8 cellular contexts compared by ENCODE assay signal in the genomic region with DNA sequence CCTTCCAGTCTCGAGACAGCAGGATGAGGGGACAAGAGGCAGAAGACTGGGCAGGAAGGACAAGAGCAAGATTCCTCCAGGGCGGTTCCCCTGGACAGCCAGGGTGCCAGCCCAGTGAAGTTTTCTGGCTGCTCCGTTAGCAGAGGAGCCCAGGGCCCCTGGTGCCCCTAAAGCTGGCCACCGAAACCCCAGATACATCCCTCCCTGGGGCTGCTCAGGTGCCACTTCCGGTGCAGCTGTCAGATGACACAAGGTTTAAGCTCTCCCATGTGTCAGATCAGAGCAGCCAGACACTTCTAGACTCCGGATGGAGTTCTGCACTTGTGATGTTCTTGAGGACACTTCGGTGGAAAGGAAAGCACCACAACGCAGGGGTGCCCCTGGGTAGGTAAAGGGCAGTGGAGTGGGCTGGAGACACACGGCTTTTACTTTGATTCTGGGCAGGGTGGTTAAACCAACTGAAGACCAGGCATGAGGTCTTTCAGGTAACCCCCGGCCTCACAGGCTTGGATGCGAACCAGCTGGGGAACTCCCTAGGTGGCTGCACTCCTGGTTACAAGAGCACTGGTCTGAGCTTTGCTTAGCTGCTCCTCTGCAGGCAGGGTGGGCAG.
DNase-seq lines count a peak whose midpoint lies in the region; ATAC-seq and TF ChIP-seq lines count a peak whose summit lies in the region.

No MANE protein-coding gene starts in this region.

- H3K36me3 Mint-ChIP-seq in type B pancreatic cell (peaks cover 3% of the 10 kb centered on the region), progenitor cell of endocrine pancreas (ENCODE audit: insufficient read depth) (no peaks in the 10 kb centered on the region)

- peaks cover 48% of the 10 kb centered on the region for H3K4me1 Mint-ChIP-seq in type B pancreatic cell (ENCODE audit: unreplicated experiment)
- peaks cover 17% of the 10 kb centered on the region for H3K4me1 Mint-ChIP-seq in progenitor cell of endocrine pancreas (ENCODE audit: low read depth)

- 77 to 80% methylated on average over 11 of the region's 11 CpGs for WGBS in ectodermal cell, 2 experiments

- H3K27ac Mint-ChIP-seq in type B pancreatic cell (peak overlapping the region; percentile 50), progenitor cell of endocrine pancreas (no peak overlapping the region)

- H3K27me3 ChIP-seq in NT2/D1 (ENCODE audit: insufficient read depth, insufficient read length) (no peaks in the 10 kb centered on the region), ectodermal cell (ENCODE audit: control insufficient read depth, insufficient read depth, low read length, poor library complexity, severe bottlenecking) (no peaks in the 10 kb centered on the region)

- no peak overlapping the region for H3K4me3 ChIP-seq in NT2/D1 (ENCODE audit: insufficient read length, low read depth)
- no peak overlapping the region for H3K4me3 ChIP-seq in ectodermal cell (ENCODE audit: insufficient read depth, low read depth, low read length)

- H3K36me3 ChIP-seq in NT2/D1 (ENCODE audit: insufficient read depth, insufficient read length, low read length) (peaks cover 5% of the 10 kb centered on the region), ectodermal cell (ENCODE audit: control insufficient read depth, insufficient read depth, low read length) (no peaks in the 10 kb centered on the region)

- H3K9me3 ChIP-seq in NT2/D1 (ENCODE audit: insufficient read depth, low read length) = no peaks in the 10 kb centered on the region
- no peaks in the 10 kb centered on the region for H3K9me3 ChIP-seq in ectodermal cell (ENCODE audit: control insufficient read depth, low read length)

- TF ChIP-seq CTCF in type B pancreatic cell (conservative IDR thresholded peaks at IDR 0.05) (no peak), progenitor cell of endocrine pancreas (IDR thresholded peaks at IDR 0.05; ENCODE audit: unreplicated experiment) (no peak)

- H3K4me1 ChIP-seq in NT2/D1 (ENCODE audit: insufficient read depth, insufficient read length) (peaks cover 43% of the 10 kb centered on the region), ectodermal cell (ENCODE audit: control insufficient read depth, insufficient read depth, low read length) (peaks cover 70% of the 10 kb centered on the region)

- peak overlapping the region; percentile 88 for H3K27ac ChIP-seq in ectodermal cell (ENCODE audit: insufficient read depth, low read depth, low read length, poor library complexity, severe bottlenecking)

- ATAC-seq in GM18498 (IDR thresholded peaks at IDR 0.05; ENCODE audit: unreplicated experiment) = peak; percentile 72
- ATAC-seq in GM21825 (IDR thresholded peaks at IDR 0.05; ENCODE audit: unreplicated experiment) = peak; percentile 72

- no peak for DNase-seq in NT2/D1 (ENCODE audit: low read depth, low spot score)
- no peak for DNase-seq in type B pancreatic cell (ENCODE audit: extremely low spot score, unreplicated experiment)
- DNase-seq in progenitor cell of endocrine pancreas (ENCODE audit: low spot score, unreplicated experiment) = no peak
- no peak for DNase-seq in DMS114 treated with DMSO at 0.1 percent for 48 hours (lab: John Stamatoyannopoulos, UW; ENCODE audit: unreplicated experiment)
- DNase-seq in NCI-H526 treated with DMSO at 0.1 percent for 48 hours (lab: John Stamatoyannopoulos, UW) = no peak

- peak overlapping the region; percentile 47 for H3K9ac ChIP-seq in NT2/D1 (ENCODE audit: insufficient read length, low read depth)

- H3K4me3 Mint-ChIP-seq in type B pancreatic cell (peak overlapping the region; percentile 24), progenitor cell of endocrine pancreas (ENCODE audit: low read depth) (no peak overlapping the region)

- no peaks in the 10 kb centered on the region for H3K9me3 Mint-ChIP-seq in type B pancreatic cell
- H3K9me3 Mint-ChIP-seq in progenitor cell of endocrine pancreas (ENCODE audit: low read depth) = no peaks in the 10 kb centered on the region

- no peaks in the 10 kb centered on the region for H3K27me3 Mint-ChIP-seq in type B pancreatic cell
- peaks cover 8% of the 10 kb centered on the region for H3K27me3 Mint-ChIP-seq in progenitor cell of endocrine pancreas
